In the genomic region with DNA sequence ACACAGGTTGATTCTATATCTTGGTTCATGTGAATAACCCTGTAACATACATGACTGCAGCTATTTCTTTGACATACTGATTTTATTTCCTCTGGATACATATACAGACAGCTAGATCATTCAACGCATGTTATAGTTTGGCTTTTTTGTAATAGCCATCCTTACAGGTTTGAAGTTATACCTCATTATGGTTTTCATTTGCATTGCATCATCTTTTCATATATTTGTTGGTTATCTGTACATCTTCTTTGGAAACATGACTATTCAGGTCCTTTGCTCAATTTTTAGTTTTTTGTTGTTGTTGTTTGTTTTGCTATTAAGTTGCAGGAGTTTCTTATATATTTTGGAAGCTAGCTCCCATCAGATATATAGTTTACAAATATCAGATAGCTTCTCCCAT, we compare ENCODE assay signal across 3 cellular contexts.
A peak's percentile ranks its signal among the peaks of the same experiment; 100 is the strongest.
TF ChIP-seq lines count a peak whose summit lies in the region.

No MANE protein-coding gene starts in this region.

TF ChIP-seq in HepG2, 621 proteins besides CTCF, POLR2A, EP300 and RAD21 (continues in another document):
- no peak for TF ChIP-seq SOX6 (IDR thresholded peaks at IDR 0.05)
- TF ChIP-seq SOX6 (CRISPR knock-in tag; IDR thresholded peaks at IDR 0.05): no peak
- TF ChIP-seq, protein P1, sequence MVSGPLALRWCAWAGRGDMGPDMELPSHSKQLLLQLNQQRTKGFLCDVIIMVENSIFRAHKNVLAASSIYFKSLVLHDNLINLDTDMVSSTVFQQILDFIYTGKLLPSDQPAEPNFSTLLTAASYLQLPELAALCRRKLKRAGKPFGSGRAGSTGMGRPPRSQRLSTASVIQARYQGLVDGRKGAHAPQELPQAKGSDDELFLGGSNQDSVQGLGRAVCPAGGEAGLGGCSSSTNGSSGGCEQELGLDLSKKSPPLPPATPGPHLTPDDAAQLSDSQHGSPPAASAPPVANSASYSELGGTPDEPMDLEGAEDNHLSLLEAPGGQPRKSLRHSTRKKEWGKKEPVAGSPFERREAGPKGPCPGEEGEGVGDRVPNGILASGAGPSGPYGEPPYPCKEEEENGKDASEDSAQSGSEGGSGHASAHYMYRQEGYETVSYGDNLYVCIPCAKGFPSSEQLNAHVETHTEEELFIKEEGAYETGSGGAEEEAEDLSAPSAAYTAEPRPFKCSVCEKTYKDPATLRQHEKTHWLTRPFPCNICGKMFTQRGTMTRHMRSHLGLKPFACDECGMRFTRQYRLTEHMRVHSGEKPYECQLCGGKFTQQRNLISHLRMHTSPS (CRISPR knock-in tag; IDR thresholded peaks at IDR 0.05; ENCODE audit: low read depth): no peak
- TF ChIP-seq, protein P2, sequence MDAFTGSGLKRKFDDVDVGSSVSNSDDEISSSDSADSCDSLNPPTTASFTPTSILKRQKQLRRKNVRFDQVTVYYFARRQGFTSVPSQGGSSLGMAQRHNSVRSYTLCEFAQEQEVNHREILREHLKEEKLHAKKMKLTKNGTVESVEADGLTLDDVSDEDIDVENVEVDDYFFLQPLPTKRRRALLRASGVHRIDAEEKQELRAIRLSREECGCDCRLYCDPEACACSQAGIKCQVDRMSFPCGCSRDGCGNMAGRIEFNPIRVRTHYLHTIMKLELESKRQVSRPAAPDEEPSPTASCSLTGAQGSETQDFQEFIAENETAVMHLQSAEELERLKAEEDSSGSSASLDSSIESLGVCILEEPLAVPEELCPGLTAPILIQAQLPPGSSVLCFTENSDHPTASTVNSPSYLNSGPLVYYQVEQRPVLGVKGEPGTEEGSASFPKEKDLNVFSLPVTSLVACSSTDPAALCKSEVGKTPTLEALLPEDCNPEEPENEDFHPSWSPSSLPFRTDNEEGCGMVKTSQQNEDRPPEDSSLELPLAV (CRISPR knock-in tag; conservative IDR thresholded peaks at IDR 0.05; ENCODE audit: low read depth): no peak
- TF ChIP-seq FOSL1 (CRISPR knock-in tag; IDR thresholded peaks at IDR 0.05; ENCODE audit: borderline replicate concordance): no peak
- TF ChIP-seq TOE1 (CRISPR knock-in tag; IDR thresholded peaks at IDR 0.05): no peak
- peak; percentile 37; the same call in 1 of the 2 replicates for TF ChIP-seq ATF7 (IDR thresholded peaks at IDR 0.05)
- TF ChIP-seq ATF7 (CRISPR knock-in tag; IDR thresholded peaks at IDR 0.05): no peak
- TF ChIP-seq, protein P3, sequence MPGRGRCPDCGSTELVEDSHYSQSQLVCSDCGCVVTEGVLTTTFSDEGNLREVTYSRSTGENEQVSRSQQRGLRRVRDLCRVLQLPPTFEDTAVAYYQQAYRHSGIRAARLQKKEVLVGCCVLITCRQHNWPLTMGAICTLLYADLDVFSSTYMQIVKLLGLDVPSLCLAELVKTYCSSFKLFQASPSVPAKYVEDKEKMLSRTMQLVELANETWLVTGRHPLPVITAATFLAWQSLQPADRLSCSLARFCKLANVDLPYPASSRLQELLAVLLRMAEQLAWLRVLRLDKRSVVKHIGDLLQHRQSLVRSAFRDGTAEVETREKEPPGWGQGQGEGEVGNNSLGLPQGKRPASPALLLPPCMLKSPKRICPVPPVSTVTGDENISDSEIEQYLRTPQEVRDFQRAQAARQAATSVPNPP (CRISPR knock-in tag; IDR thresholded peaks at IDR 0.05): no peak
- TF ChIP-seq, protein P4, sequence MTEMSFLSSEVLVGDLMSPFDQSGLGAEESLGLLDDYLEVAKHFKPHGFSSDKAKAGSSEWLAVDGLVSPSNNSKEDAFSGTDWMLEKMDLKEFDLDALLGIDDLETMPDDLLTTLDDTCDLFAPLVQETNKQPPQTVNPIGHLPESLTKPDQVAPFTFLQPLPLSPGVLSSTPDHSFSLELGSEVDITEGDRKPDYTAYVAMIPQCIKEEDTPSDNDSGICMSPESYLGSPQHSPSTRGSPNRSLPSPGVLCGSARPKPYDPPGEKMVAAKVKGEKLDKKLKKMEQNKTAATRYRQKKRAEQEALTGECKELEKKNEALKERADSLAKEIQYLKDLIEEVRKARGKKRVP (CRISPR knock-in tag; IDR thresholded peaks at IDR 0.05): 0 out of 4 replicates have a peak, but pooled peaks of 1 of the 2 experiments have one; percentile 15

TF ChIP-seq in IMR-90, 13 proteins besides CTCF, POLR2A, EP300 and RAD21:
- TF ChIP-seq MXI1 (IDR thresholded peaks at IDR 0.05; ENCODE audit: borderline replicate concordance, low read depth, low read length) (no peak), CEBPB (IDR thresholded peaks at IDR 0.05; ENCODE audit: low read depth, low read length) (0 out of 2 replicates have a peak, but pooled peaks have one; percentile 20)
TF ChIP-seq in IMR-90: peak in this region for 1.

TF ChIP-seq in K562, 482 proteins besides CTCF, POLR2A, EP300 and RAD21:
- no peak for TF ChIP-seq ARHGAP35 (IDR thresholded peaks at IDR 0.05; ENCODE audit: partially characterized antibody)
- TF ChIP-seq IRF2 (CRISPR knock-in tag; IDR thresholded peaks at IDR 0.05): no peak
- TF ChIP-seq, protein P5, sequence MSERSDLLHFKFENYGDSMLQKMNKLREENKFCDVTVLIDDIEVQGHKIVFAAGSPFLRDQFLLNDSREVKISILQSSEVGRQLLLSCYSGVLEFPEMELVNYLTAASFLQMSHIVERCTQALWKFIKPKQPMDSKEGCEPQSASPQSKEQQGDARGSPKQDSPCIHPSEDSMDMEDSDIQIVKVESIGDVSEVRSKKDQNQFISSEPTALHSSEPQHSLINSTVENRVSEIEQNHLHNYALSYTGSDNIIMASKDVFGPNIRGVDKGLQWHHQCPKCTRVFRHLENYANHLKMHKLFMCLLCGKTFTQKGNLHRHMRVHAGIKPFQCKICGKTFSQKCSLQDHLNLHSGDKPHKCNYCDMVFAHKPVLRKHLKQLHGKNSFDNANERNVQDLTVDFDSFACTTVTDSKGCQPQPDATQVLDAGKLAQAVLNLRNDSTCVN (CRISPR knock-in tag; IDR thresholded peaks at IDR 0.05): no peak
- no peak for TF ChIP-seq SMARCE1 (IDR thresholded peaks at IDR 0.05)
- TF ChIP-seq, protein P6, sequence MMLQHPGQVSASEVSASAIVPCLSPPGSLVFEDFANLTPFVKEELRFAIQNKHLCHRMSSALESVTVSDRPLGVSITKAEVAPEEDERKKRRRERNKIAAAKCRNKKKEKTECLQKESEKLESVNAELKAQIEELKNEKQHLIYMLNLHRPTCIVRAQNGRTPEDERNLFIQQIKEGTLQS (IDR thresholded peaks at IDR 0.05): peak; percentile 71
- TF ChIP-seq, protein P6 (CRISPR knock-in tag; conservative IDR thresholded peaks at IDR 0.05): no peak
- no peak for TF ChIP-seq ZNF57 (CRISPR knock-in tag; IDR thresholded peaks at IDR 0.05)
- TF ChIP-seq TRIM24 (IDR thresholded peaks at IDR 0.05): peak in 1 of 2 experiments; percentile 41; a peak in 1 of 4 replicates
- no peak for TF ChIP-seq TCF7 (IDR thresholded peaks at IDR 0.05; ENCODE audit: borderline replicate concordance)
- no peak for TF ChIP-seq MYC (IDR thresholded peaks at IDR 0.05; ENCODE audit: low read depth, low read length)
- no peak for TF ChIP-seq MYC (CRISPR knock-in tag; IDR thresholded peaks at IDR 0.05; ENCODE audit: borderline replicate concordance, low read depth)
- TF ChIP-seq ILK (tag; IDR thresholded peaks at IDR 0.05; ENCODE audit: borderline replicate concordance, low read depth): no peak
- no peak for TF ChIP-seq KDM5B (IDR thresholded peaks at IDR 0.05; ENCODE audit: insufficient replicate concordance, low read depth, low read length)
- TF ChIP-seq CEBPG (CRISPR knock-in tag; IDR thresholded peaks at IDR 0.05): no peak
- TF ChIP-seq CEBPG (tag; conservative IDR thresholded peaks at IDR 0.05 in 1 of 2, IDR thresholded peaks at IDR 0.05 in 1 of 2): peak; percentile 49 to 55; a peak in 3 of 4 replicates
